8 cellular contexts compared by ENCODE assay signal in genomic region chr10:14751576-14752330, GRCh38. TPM values are rescaled to one million over a fixed set of nuclear protein-coding genes. Genes with fewer than 3 reads are reported as not detected.
DNase-seq lines count a peak whose midpoint lies in the region; ATAC-seq and TF ChIP-seq lines count a peak whose summit lies in the region.

No MANE protein-coding gene starts in this region.

- H3K27ac Mint-ChIP-seq in nephron = peak overlapping the region in 2 of 3 experiments; percentile 60 to 73

- peaks cover 92% of the 10 kb centered on the region for H3K4me1 ChIP-seq in DOHH2 (ENCODE audit: control insufficient read depth, low read length)

- no peaks in the 10 kb centered on the region for H3K36me3 ChIP-seq in DOHH2 (ENCODE audit: control insufficient read depth, low read length)

- no peaks in the 10 kb centered on the region for H3K9me2 ChIP-seq in DOHH2 (replicated peaks; ENCODE audit: control insufficient read depth, low read length)

- no peaks in the 10 kb centered on the region for H3K79me2 ChIP-seq in DOHH2 (ENCODE audit: control insufficient read depth, low read length)

- H3K36me3 Mint-ChIP-seq in nephron (ENCODE audit: low read depth) = no peaks in the 10 kb centered on the region

- no peak overlapping the region for H3K4me3 Mint-ChIP-seq in nephron

- H3K9me3 ChIP-seq in DOHH2 (ENCODE audit: control insufficient read depth, insufficient read depth, low read length) = no peaks in the 10 kb centered on the region

- peak overlapping the region; percentile 91 for H3K4me2 ChIP-seq in DOHH2 (ENCODE audit: low read length)

- no peaks in the 10 kb centered on the region for H4K20me1 ChIP-seq in DOHH2 (ENCODE audit: control insufficient read depth, insufficient read depth, low read depth, low read length)

- peaks cover 22% of the 10 kb centered on the region for H3K4me1 Mint-ChIP-seq in nephron

- DNase-seq in Kasumi-1 (lab: John Stamatoyannopoulos, UW) (peak; percentile 83 to 90), dermis blood vessel endothelial cell (no peak), NCI-H1436 (lab: John Stamatoyannopoulos, UW) (no peak), SW 1271 (lab: John Stamatoyannopoulos, UW) (no peak), SHP77 (lab: John Stamatoyannopoulos, UW) (no peak)

- H3K27me3 Mint-ChIP-seq in nephron (ENCODE audit: low read depth) = peaks cover 2% of the 10 kb centered on the region

- TF ChIP-seq CTCF in DOHH2 (IDR thresholded peaks at IDR 0.05; ENCODE audit: low read depth, low read length, poor library complexity, severe bottlenecking) = no peak
- TF ChIP-seq CTCF in nephron (IDR thresholded peaks at IDR 0.05; ENCODE audit: unreplicated experiment in 3 of 3) = no peak

- peak; percentile 54 for ATAC-seq in esophagus mucosa

- H3K27ac ChIP-seq in DOHH2 (ENCODE audit: low read depth, low read length) = peak overlapping the region; percentile 97

- H3F3A ChIP-seq in DOHH2 (ENCODE audit: control insufficient read depth, insufficient read depth) = peaks cover 10% of the 10 kb centered on the region

- H3K4me3 ChIP-seq in DOHH2 (ENCODE audit: low read length) = peak overlapping the region; percentile 67

- H3K27me3 ChIP-seq in DOHH2 (ENCODE audit: control insufficient read depth, low read length) = no peaks in the 10 kb centered on the region

- peaks cover 6% of the 10 kb centered on the region for H3K9me3 Mint-ChIP-seq in nephron

RNA-seq across cellular contexts. Expression of gene FAM107B, which starts 22.9 kb away (rescaled TPM):
- 19.0 TPM for total RNA-seq in esophagus mucosa
- 60.6 and 129 TPM in 2 replicates for total RNA-seq in dermis blood vessel endothelial cell

Comparison
In these comparisons a context has a peak if more than half of its experiments do, and no peak if none do; other contexts are left out.
1. DNase-seq: peak in Kasumi-1 (2 of 2); none in dermis blood vessel endothelial cell (single experiment), NCI-H1436 (single experiment), SW 1271 (0 of 2) and SHP77 (0 of 2).